ENCODE assay signal across 2 cellular contexts in genomic region chr19:38537071-38537847, GRCh38.
TF ChIP-seq lines count a peak whose summit lies in the region.

No MANE protein-coding gene starts in this region.

TF ChIP-seq in WTC11, 78 proteins besides CTCF, POLR2A, EP300 and RAD21 (continued from another document):
- TF ChIP-seq TEAD4 (CRISPR knock-in tag; IDR thresholded peaks at IDR 0.05) (no peak), MXD4 (CRISPR knock-in tag; IDR thresholded peaks at IDR 0.05; ENCODE audit: borderline replicate concordance) (no peak), ATF2 (CRISPR knock-in tag; IDR thresholded peaks at IDR 0.05; ENCODE audit: borderline replicate concordance, low read depth) (no peak), ZNF281 (CRISPR knock-in tag; IDR thresholded peaks at IDR 0.05) (no peak), IRF2 (CRISPR knock-in tag; IDR thresholded peaks at IDR 0.05; ENCODE audit: borderline replicate concordance, low read depth) (no peak), ZMAT4 (CRISPR knock-in tag; IDR thresholded peaks at IDR 0.05) (no peak), ESRRA (CRISPR knock-in tag; IDR thresholded peaks at IDR 0.05; ENCODE audit: borderline replicate concordance) (no peak)

TF ChIP-seq in HepG2, 621 proteins besides CTCF, POLR2A, EP300 and RAD21 (continued from another document):
- TF ChIP-seq LRRFIP1 (CRISPR knock-in tag; conservative IDR thresholded peaks at IDR 0.05) (no peak), ISX (CRISPR knock-in tag; conservative IDR thresholded peaks at IDR 0.05) (no peak), ZSCAN20 (CRISPR knock-in tag; IDR thresholded peaks at IDR 0.05; ENCODE audit: borderline replicate concordance) (no peak), JUND (CRISPR knock-in tag; IDR thresholded peaks at IDR 0.05) (no peak), SMC3 (IDR thresholded peaks at IDR 0.05; ENCODE audit: low read length) (no peak), RFX3 (CRISPR knock-in tag; IDR thresholded peaks at IDR 0.05) (no peak), SP4 (CRISPR knock-in tag; IDR thresholded peaks at IDR 0.05) (no peak), ZNF556 (CRISPR knock-in tag; IDR thresholded peaks at IDR 0.05; ENCODE audit: borderline replicate concordance) (no peak), ZNF644 (CRISPR knock-in tag; IDR thresholded peaks at IDR 0.05; ENCODE audit: low read depth) (no peak), ZBTB44 (CRISPR knock-in tag; IDR thresholded peaks at IDR 0.05) (no peak), HES4 (CRISPR knock-in tag; IDR thresholded peaks at IDR 0.05; ENCODE audit: borderline replicate concordance) (no peak)
